In genomic region chr15:83067638-83067962, GRCh38 we compare ENCODE assay signal across 8 cellular contexts. TPM values are rescaled to one million over a fixed set of nuclear protein-coding genes. Genes with fewer than 3 reads are reported as not detected.
DNase-seq lines count a peak whose midpoint lies in the region; ATAC-seq and TF ChIP-seq lines count a peak whose summit lies in the region.

No MANE protein-coding gene starts in this region.

- 85% methylated on average over 12 of the region's 12 CpGs for WGBS in SK-N-SH (ENCODE audit: low lambda C conversion rate)
- WGBS in adipose tissue, 3 donors: 55 to 68% (median 62%) methylated on average over 12 of the region's 12 CpGs

- H3K27ac ChIP-seq in SK-N-SH (ENCODE audit: low read depth in 2 of 2, low read length in 1 of 2) (peak overlapping the region; percentile 91 to 94), adipose tissue (ENCODE audit: low read depth, low read length) (peak overlapping the region; percentile 66), subcutaneous abdominal adipose tissue (ENCODE audit: low read depth, low read length) (peak overlapping the region; percentile 90)

- CTCF ChIA-PET in SK-N-SH (lab: Yijun Ruan, JAX): interaction anchor here (1.1 to 2.4 kb wide), 5 partner anchors 10 to 181 kb away, joined by 3 to 10 read pairs (median 3); partner anchors contain the start of gene C15orf40

- H3K4me2 ChIP-seq in SK-N-SH: peak overlapping the region; percentile 86

- H3K4me3 ChIP-seq in SK-N-SH (ENCODE audit: low read depth in 2 of 2, low read length in 1 of 2) (peak overlapping the region; percentile 86 to 94), kidney epithelial cell (ENCODE audit: low read depth, low read length) (peak overlapping the region; percentile 62), subcutaneous abdominal adipose tissue (ENCODE audit: low read depth in 1 of 5, low read length in 5 of 5) (peak overlapping the region; percentile 70 to 96 (median 91))

- DNase-seq in SK-N-SH (no peak), kidney epithelial cell (ENCODE audit: low read depth) (no peak)
- no peak for DNase-seq in stimulated activated CD4-positive, alpha-beta T cell treated with anti-CD3 and anti-CD28 coated beads, Interleukin-4, amount 100 ng/mL, for 24 hours

- peaks cover 20% of the 10 kb centered on the region for H3F3A ChIP-seq in SK-N-SH (replicated peaks; ENCODE audit: insufficient read depth)

- peaks cover 42% of the 10 kb centered on the region for H3K79me2 ChIP-seq in SK-N-SH (ENCODE audit: insufficient read depth)

- H3K27me3 ChIP-seq in SK-N-SH (ENCODE audit: insufficient read depth) (no peaks in the 10 kb centered on the region), kidney epithelial cell (ENCODE audit: control insufficient read depth, insufficient read depth, low read length) (no peaks in the 10 kb centered on the region), subcutaneous abdominal adipose tissue (ENCODE audit: control insufficient read depth in 5 of 5, insufficient read depth in 4 of 5, low read length in 5 of 5) (no peaks in the 10 kb centered on the region)

- H2AFZ ChIP-seq in SK-N-SH (ENCODE audit: low read depth): peak overlapping the region; percentile 89

- no peaks in the 10 kb centered on the region for H3K9me2 ChIP-seq in SK-N-SH

- H3K9me3 ChIP-seq in SK-N-SH (no peaks in the 10 kb centered on the region), subcutaneous abdominal adipose tissue (ENCODE audit: control insufficient read depth in 5 of 5, low read length in 5 of 5) (peaks cover 0 to 6% (median 0%) of the 10 kb centered on the region in 5 donors)

- H3K36me3 ChIP-seq in SK-N-SH (replicated peaks in 1 of 2; ENCODE audit: control insufficient read depth in 1 of 2, insufficient read depth in 2 of 2, low read length in 1 of 2): peaks cover 0 to 3% of the 10 kb centered on the region in 2 experiments
- no peaks in the 10 kb centered on the region for H3K36me3 ChIP-seq in kidney epithelial cell (ENCODE audit: control insufficient read depth, insufficient read depth, low read length)
- peaks cover 0 to 2% (median 0%) of the 10 kb centered on the region in 5 donors for H3K36me3 ChIP-seq in subcutaneous abdominal adipose tissue (ENCODE audit: control insufficient read depth in 5 of 5, insufficient read depth in 5 of 5, low read length in 5 of 5)

- TF ChIP-seq CTCF in SK-N-SH (IDR thresholded peaks at IDR 0.05) (no peak), kidney epithelial cell (IDR thresholded peaks at IDR 0.05; ENCODE audit: insufficient read depth, low read length, poor library complexity, severe bottlenecking) (no peak)

- no peak for TF ChIP-seq RAD21 in SK-N-SH (IDR thresholded peaks at IDR 0.05; ENCODE audit: low read length)

- H3K4me1 ChIP-seq in SK-N-SH (ENCODE audit: control insufficient read depth in 1 of 2, insufficient read depth in 2 of 2, low read depth in 1 of 2, low read length in 1 of 2): peaks cover 18 to 23% of the 10 kb centered on the region in 2 experiments; a peak in 3 of 4 replicates
- peaks cover 9 to 41% (median 38%) of the 10 kb centered on the region in 5 donors for H3K4me1 ChIP-seq in subcutaneous abdominal adipose tissue (ENCODE audit: control insufficient read depth in 5 of 5, insufficient read depth in 5 of 5, low read length in 5 of 5)

- peaks cover 34% of the 10 kb centered on the region for H4K20me1 ChIP-seq in SK-N-SH (ENCODE audit: insufficient read depth)

- ATAC-seq in SK-N-SH treated with all-trans-retinoic acid at 6 μM for 48 hours (no peak), HG02938 (IDR thresholded peaks at IDR 0.05; ENCODE audit: unreplicated experiment) (no peak), GM18511 (IDR thresholded peaks at IDR 0.05; ENCODE audit: unreplicated experiment) (no peak)

- POLR2A ChIA-PET in SK-N-SH (lab: Yijun Ruan, JAX): interaction anchor here (0.6 to 1.0 kb wide), 5 partner anchors 10 to 218 kb away, joined by 3 to 6 read pairs (median 3); no protein-coding TSS in a partner anchor

- TF ChIP-seq EP300 in SK-N-SH (IDR thresholded peaks at IDR 0.05; ENCODE audit: borderline replicate concordance in 1 of 2, low read depth in 1 of 2, low read length in 1 of 2): no peak

- H3K9ac ChIP-seq in SK-N-SH (peak overlapping the region; percentile 95; the same call in 1 of the 2 replicates), subcutaneous abdominal adipose tissue (ENCODE audit: low read length in 5 of 5) (peak overlapping the region in 4 of 5 donors; percentile 8 to 97 (median 60))

TF ChIP-seq in SK-N-SH, 30 proteins besides CTCF, POLR2A, EP300 and RAD21 (continues in another document):
- TF ChIP-seq ELF1 (IDR thresholded peaks at IDR 0.05) (no peak), JUND (IDR thresholded peaks at IDR 0.05) (no peak), REST (IDR thresholded peaks at IDR 0.05; ENCODE audit: low read depth, low read length) (no peak)

TF ChIP-seq in SK-N-SH treated with all-trans-retinoic acid at 6 μM for 48 hours, 23 proteins besides CTCF, POLR2A, EP300 and RAD21:
- no peak for TF ChIP-seq CREB5 (CRISPR knock-in tag; IDR thresholded peaks at IDR 0.05; ENCODE audit: low read depth)
- no peak for TF ChIP-seq SNAI2 (CRISPR knock-in tag; IDR thresholded peaks at IDR 0.05)
- TF ChIP-seq ZFP30 (CRISPR knock-in tag; IDR thresholded peaks at IDR 0.05): no peak
- no peak for TF ChIP-seq PATZ1 (CRISPR knock-in tag; IDR thresholded peaks at IDR 0.05; ENCODE audit: borderline replicate concordance)
- no peak for TF ChIP-seq CSDC2 (CRISPR knock-in tag; IDR thresholded peaks at IDR 0.05)

RNA-seq across cellular contexts. Expression of gene BTBD1, which starts 0.5 kb away (rescaled TPM):
- 34.4 and 42.5 TPM in 2 replicates for polyA plus RNA-seq in SK-N-SH (2012; rRNA removed)
- 51.2 and 56.5 TPM in 2 replicates for polyA plus RNA-seq in SK-N-SH (2012; cell fraction: cytosol; rRNA removed)
- polyA plus RNA-seq in SK-N-SH (2012; cell fraction: nucleus; rRNA removed): 15.6 and 26.7 TPM in 2 replicates
- 10 to 100 TPM; 14.6 to 30.6 (median 29.1) TPM for polyA plus RNA-seq in adipose tissue
- 85.4 and 90.0 TPM in 2 replicates for total RNA-seq in kidney epithelial cell

RNA-seq across cellular contexts. Expression of gene TM6SF1, which starts 39.8 kb away (rescaled TPM):
- 0.12 and 0.16 TPM in 2 replicates for polyA plus RNA-seq in SK-N-SH (2012; rRNA removed)
- polyA plus RNA-seq in SK-N-SH (2012; cell fraction: cytosol; rRNA removed): 0.05 and 0.08 TPM in 2 replicates
- 0.04 and 0.08 TPM in 2 replicates for polyA plus RNA-seq in SK-N-SH (2012; cell fraction: nucleus; rRNA removed)
- polyA plus RNA-seq in adipose tissue: 1 to 10 TPM in 2 of 3 donors, under 1 TPM in 1; 0.67 to 8.8 (median 5.5) TPM
- total RNA-seq in kidney epithelial cell: 17.4 and 21.4 TPM in 2 replicates

RNA-seq across cellular contexts. Expression of gene C15orf40, which starts 56.2 kb away (rescaled TPM):
- 44.1 and 46.6 TPM in 2 replicates for polyA plus RNA-seq in SK-N-SH (2012; rRNA removed)
- 49.9 and 51.1 TPM in 2 replicates for polyA plus RNA-seq in SK-N-SH (2012; cell fraction: cytosol; rRNA removed)
- polyA plus RNA-seq in SK-N-SH (2012; cell fraction: nucleus; rRNA removed): 17.7 and 20.9 TPM in 2 replicates
- polyA plus RNA-seq in adipose tissue: 10 to 100 TPM; 14.4 to 53.5 (median 33.6) TPM
- 9.9 and 21.2 TPM in 2 replicates for total RNA-seq in kidney epithelial cell
